In the genomic region with DNA sequence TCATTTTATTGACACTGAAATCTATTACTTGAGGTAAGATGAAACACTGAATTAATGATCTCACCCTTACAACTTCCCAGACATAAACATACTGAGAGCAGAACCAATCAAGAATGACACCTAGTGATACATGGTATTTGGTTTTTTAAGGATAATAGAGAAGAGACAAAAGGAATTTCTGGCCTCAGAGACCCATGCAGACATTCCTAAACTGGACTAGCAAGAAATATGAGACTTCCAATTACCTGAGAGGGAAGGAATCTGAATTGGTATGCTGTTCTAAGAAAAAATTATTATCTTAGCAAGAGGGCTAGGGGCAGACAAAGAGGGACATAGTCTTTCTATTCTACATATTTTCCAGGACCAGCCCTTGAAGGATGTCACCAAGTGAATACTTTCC, we compare ENCODE assay signal across 19 cellular contexts.
"Had no signal": no experiment of that assay in that cellular context is flagged by ENCODE, and none has a peak within 500 bp of the region (broad histone marks: within the 10 kb centered on the region; RNA-seq: fewer than 3 reads in every experiment).

No MANE protein-coding gene starts in this region.

- ATAC-seq: effector memory CD8-positive, alpha-beta T cell; left lobe of liver; psoas muscle; stimulated activated naive CD8-positive, alpha-beta T cell treated with anti-CD3 and anti-CD28 coated beads, Interleukin-15, Interleukin-2, amounts not matched to agents 100 U/mL and 50 U/mL, for 24 hours; upper lobe of right lung had no signal

- H3K4me3 ChIP-seq: psoas muscle, sigmoid colon, suprapubic skin, upper lobe of right lung had no signal

- DNase-seq: activated CD4-positive, alpha-beta memory T cell treated with anti-CD3 and anti-CD28 coated beads for 36 hours; activated gamma-delta T cell; activated naive CD8-positive, alpha-beta T cell treated with anti-CD3 and anti-CD28 coated beads, Interleukin-2, amount 10 ng/mL, durations not matched to agents 7 days and 5 days; activated T-cell treated with anti-CD3 and anti-CD28 coated beads, Interleukin-2, amount 50 U/mL, for 48 hours; aorta; central memory CD4-positive, alpha-beta T cell; effector memory CD8-positive, alpha-beta T cell; glutamatergic neuron; nephron progenitor cell; psoas muscle; sigmoid colon; stimulated activated CD4-positive, alpha-beta T cell treated with anti-CD3 and anti-CD28 coated beads, Interleukin-12 subunit alpha, Interleukin-12 subunit beta, amount 100 ng/mL, for 4 hours; stimulated activated CD4-positive, alpha-beta T cell treated with anti-CD3 and anti-CD28 coated beads, Interleukin-2, amount 100 ng/mL, for 48 hours; stimulated activated naive CD8-positive, alpha-beta T cell treated with anti-CD3 and anti-CD28 coated beads, Interleukin-15, Interleukin-2, amounts not matched to agents 100 U/mL and 50 U/mL, for 24 hours; T-helper 9 cell; upper lobe of right lung had no signal

- H3K27ac ChIP-seq: psoas muscle, sigmoid colon, suprapubic skin, upper lobe of right lung, VCaP had no signal

- H3K9me3 ChIP-seq: psoas muscle, sigmoid colon, suprapubic skin, upper lobe of right lung had no signal

- H3K27me3 ChIP-seq: sigmoid colon, suprapubic skin, upper lobe of right lung had no signal

- H3K36me3 ChIP-seq: sigmoid colon, suprapubic skin, upper lobe of right lung had no signal

- H3K4me1 ChIP-seq: psoas muscle, sigmoid colon, suprapubic skin, upper lobe of right lung had no signal
